ENCODE assay signal across 9 cellular contexts in genomic region chr5:74056789-74057164, GRCh38.
DNase-seq lines count a peak whose midpoint lies in the region; ATAC-seq and TF ChIP-seq lines count a peak whose summit lies in the region.
"Had no signal": no experiment of that assay in that cellular context is flagged by ENCODE, and none has a peak within 500 bp of the region (broad histone marks: within the 10 kb centered on the region; RNA-seq: fewer than 3 reads in every experiment).

No MANE protein-coding gene starts in this region.

- H3K27ac ChIP-seq in OCI-LY3 (ENCODE audit: low read length) (no peak overlapping the region), esophagus muscularis mucosa (replicated peaks in 1 of 4) (no peak overlapping the region)

- intact Hi-C loops in esophagus muscularis mucosa (cut with DNase I) = no loop called here

- H3K9ac ChIP-seq in OCI-LY3 (ENCODE audit: low read length) = no peak overlapping the region

- TF ChIP-seq POLR2A in esophagus muscularis mucosa (IDR thresholded peaks at IDR 0.05; ENCODE audit: low read depth) = no peak

- H3K4me1 ChIP-seq in OCI-LY3 (ENCODE audit: low read length) (no peaks in the 10 kb centered on the region), esophagus muscularis mucosa (no peaks in the 10 kb centered on the region)

- H3K27me3 ChIP-seq in OCI-LY3 (ENCODE audit: low read depth, low read length) (peaks cover 4% of the 10 kb centered on the region), esophagus muscularis mucosa (no peaks in the 10 kb centered on the region)

- no peak overlapping the region for H3K4me2 ChIP-seq in OCI-LY3 (ENCODE audit: low read length)

- TF ChIP-seq EP300 in esophagus muscularis mucosa (IDR thresholded peaks at IDR 0.05) = no peak

- no peak overlapping the region for H3K27ac Mint-ChIP-seq in osteocyte (ENCODE audit: unreplicated experiment)

- H3K36me3 Mint-ChIP-seq in osteocyte (ENCODE audit: unreplicated experiment) = no peaks in the 10 kb centered on the region

- peaks cover 22% of the 10 kb centered on the region for H3K4me1 Mint-ChIP-seq in osteocyte (ENCODE audit: unreplicated experiment)

- no peaks in the 10 kb centered on the region for H3K9me3 Mint-ChIP-seq in osteocyte (ENCODE audit: unreplicated experiment)

- TF ChIP-seq CTCF in GM12865 (IDR thresholded peaks at IDR 0.05; ENCODE audit: insufficient read depth, low read depth, low read length, missing control alignments) (peak; percentile 27), OCI-LY3 (IDR thresholded peaks at IDR 0.05; ENCODE audit: low read depth, low read length) (peak; percentile 30; the same call in 1 of the 2 replicates), esophagus muscularis mucosa (IDR thresholded peaks at IDR 0.05) (peak; percentile 15 to 31 (median 22)), osteocyte (IDR thresholded peaks at IDR 0.05) (peak; percentile 45)

- no peaks in the 10 kb centered on the region for H3K9me3 ChIP-seq in OCI-LY3 (ENCODE audit: insufficient read depth, low read length)
- no peaks in the 10 kb centered on the region for H3K9me3 ChIP-seq in esophagus muscularis mucosa

- H4K20me1 ChIP-seq in OCI-LY3 (ENCODE audit: insufficient read depth, low read length) = no peaks in the 10 kb centered on the region

- DNase-seq in GM12865 (ENCODE audit: low read depth) (peak; percentile 40), esophagus muscularis mucosa (ENCODE audit: extremely low spot score) (no peak), osteocyte (ENCODE audit: extremely low spot score, unreplicated experiment) (no peak)
- DNase-seq: T-helper 9 cell had no signal

- no peaks in the 10 kb centered on the region for H3K79me2 ChIP-seq in OCI-LY3 (ENCODE audit: low read length)

- H3K27me3 Mint-ChIP-seq in osteocyte (ENCODE audit: unreplicated experiment) = no peaks in the 10 kb centered on the region

- H3K4me3 Mint-ChIP-seq in osteocyte (ENCODE audit: unreplicated experiment) = no peak overlapping the region

- ATAC-seq in GM21526 (IDR thresholded peaks at IDR 0.05; ENCODE audit: low FRiP score, unreplicated experiment) (no peak), HG03521 (IDR thresholded peaks at IDR 0.05; ENCODE audit: unreplicated experiment) (no peak), HG03280 (IDR thresholded peaks at IDR 0.05; ENCODE audit: unreplicated experiment) (no peak), HG02759 (IDR thresholded peaks at IDR 0.05; ENCODE audit: unreplicated experiment) (no peak)

- no peaks in the 10 kb centered on the region for H3K36me3 ChIP-seq in OCI-LY3 (replicated peaks; ENCODE audit: low read depth, low read length)
- H3K36me3 ChIP-seq in esophagus muscularis mucosa = no peaks in the 10 kb centered on the region

- H3K4me3 ChIP-seq in GM12865 (ENCODE audit: low read depth, low read length) = no peak overlapping the region
- H3K4me3 ChIP-seq in OCI-LY3 (ENCODE audit: low read length) = no peak overlapping the region
- no peak overlapping the region for H3K4me3 ChIP-seq in esophagus muscularis mucosa

- no peak overlapping the region for H2AFZ ChIP-seq in OCI-LY3 (ENCODE audit: low read depth, low read length)
